Comparison of ENCODE assay signal across 25 cellular contexts in genomic region chr4:68582339-68582717, GRCh38. TPM values are rescaled to one million over a fixed set of nuclear protein-coding genes. Genes with fewer than 3 reads are reported as not detected.
DNase-seq lines count a peak whose midpoint lies in the region; ATAC-seq, FAIRE-seq and TF ChIP-seq lines count a peak whose summit lies in the region.
"Had no signal": no experiment of that assay in that cellular context is flagged by ENCODE, and none has a peak within 500 bp of the region (broad histone marks: within the 10 kb centered on the region; RNA-seq: fewer than 3 reads in every experiment).

No MANE protein-coding gene starts in this region.

- H3K36me3 ChIP-seq in breast epithelium (no peaks in the 10 kb centered on the region), HepG2 (replicated peaks in 1 of 2; ENCODE audit: control insufficient read depth in 1 of 2, insufficient read depth in 2 of 2, low read length in 2 of 2) (no peaks in the 10 kb centered on the region)
- H3K36me3 ChIP-seq: BLaER1 had no signal

- TF ChIP-seq EP300 in HepG2 (IDR thresholded peaks at IDR 0.05; ENCODE audit: low read depth in 2 of 2, low read length in 2 of 2) (no peak), HepG2 (CRISPR knock-in tag; IDR thresholded peaks at IDR 0.05; ENCODE audit: borderline replicate concordance) (no peak)

- TF ChIP-seq RAD21 in HepG2 (CRISPR knock-in tag; IDR thresholded peaks at IDR 0.05) = no peak

- H3K27me3 ChIP-seq in breast epithelium (no peaks in the 10 kb centered on the region), HepG2 (ENCODE audit: control insufficient read depth in 1 of 2, insufficient read depth in 2 of 2, low read length in 2 of 2) (no peaks in the 10 kb centered on the region)
- H3K27me3 ChIP-seq: BLaER1 had no signal

- peak overlapping the region; percentile 6 for H3K27ac Mint-ChIP-seq in MCF 10A (ENCODE audit: low read depth, unreplicated experiment)
- H3K27ac Mint-ChIP-seq in activated CD4-positive, alpha-beta memory T cell treated with anti-CD3 and anti-CD28 coated beads for 36 hours = no peak overlapping the region
- H3K27ac Mint-ChIP-seq: CD14-positive monocyte; CD4-positive, alpha-beta memory T cell; GM23338; HFFc6; IgD-negative memory B cell had no signal

- no peaks in the 10 kb centered on the region for H3K4me1 ChIP-seq in breast epithelium
- H3K4me1 ChIP-seq in HepG2 (ENCODE audit: insufficient read depth, low read length) = peaks cover 9% of the 10 kb centered on the region
- H3K4me1 ChIP-seq: BLaER1 had no signal

- in situ Hi-C loops in HepG2 (cut with HindIII; ENCODE audit: extremely low pct_ligation_motif_present, low pct_unique_long_range_greater_than_20kb) = no loop called here

- intact Hi-C loops in MCF 10A (cut with micrococcal nuclease) = no loop called here
- intact Hi-C loops in breast epithelium (cut with DNase I; ENCODE audit: low total_unique reads) = no loop called here
- intact Hi-C loops in HepG2 (cut with micrococcal nuclease; ENCODE audit: unreplicated experiment) = no loop called here
- intact Hi-C loops in sciatic nerve (cut with DNase I) = no loop called here
- intact Hi-C loops in activated CD4-positive, alpha-beta memory T cell treated with anti-CD3 and anti-CD28 coated beads for 36 hours (cut with micrococcal nuclease) = no loop called here

- DNase-seq in MCF 10A (ENCODE audit: unreplicated experiment) (no peak), breast epithelium (ENCODE audit: low spot score in 2 of 2) (no peak), epithelial cell of esophagus (ENCODE audit: low read depth) (peak; percentile 13), HepG2 (ENCODE audit: low spot score) (no peak), sciatic nerve (ENCODE audit: low spot score) (no peak), NCI-H510A (lab: John Stamatoyannopoulos, UW) (no peak), GM10266 (ENCODE audit: extremely low spot score) (no peak)
- no peak for DNase-seq in activated CD4-positive, alpha-beta memory T cell treated with anti-CD3 and anti-CD28 coated beads for 36 hours
- DNase-seq: CD4-positive, alpha-beta memory T cell; DND-41; EL; H7; HFFc6 had no signal

- H2AFZ ChIP-seq in HepG2 (ENCODE audit: low read length) = no peak overlapping the region
- H2AFZ ChIP-seq: GM23338 had no signal

- TF ChIP-seq POLR2A in breast epithelium (IDR thresholded peaks at IDR 0.05) (no peak), HepG2 (IDR thresholded peaks at IDR 0.05; ENCODE audit: insufficient read depth in 1 of 2, low read depth in 2 of 2, low read length in 2 of 2) (no peak)

- H3K36me3 Mint-ChIP-seq in MCF 10A (ENCODE audit: insufficient read depth, unreplicated experiment) = no peaks in the 10 kb centered on the region
- no peaks in the 10 kb centered on the region for H3K36me3 Mint-ChIP-seq in activated CD4-positive, alpha-beta memory T cell treated with anti-CD3 and anti-CD28 coated beads for 36 hours
- H3K36me3 Mint-ChIP-seq: CD14-positive monocyte; CD4-positive, alpha-beta memory T cell; IgD-negative memory B cell had no signal

- BruUV-seq in MCF 10A (replicated peaks; lab: Mats Ljungman, UMichigan) = no TSS peak
- BruUV-seq in HepG2 (replicated peaks; lab: Mats Ljungman, UMichigan) = no TSS peak

- H3K27ac ChIP-seq in breast epithelium (no peak overlapping the region), HepG2 (ENCODE audit: extremely low read length, insufficient read depth, low read length) (no peak overlapping the region)
- H3K27ac ChIP-seq: 22Rv1, BLaER1 had no signal

- TF ChIP-seq CTCF in MCF 10A (IDR thresholded peaks at IDR 0.05; ENCODE audit: unreplicated experiment) = no peak
- TF ChIP-seq CTCF in breast epithelium (IDR thresholded peaks at IDR 0.05) = no peak
- no peak for TF ChIP-seq CTCF in epithelial cell of esophagus (IDR thresholded peaks at IDR 0.05; ENCODE audit: insufficient read depth, low read depth, low read length, missing control alignments)
- TF ChIP-seq CTCF in HepG2 (CRISPR knock-in tag; IDR thresholded peaks at IDR 0.05) = no peak
- TF ChIP-seq CTCF in GM10266 (IDR thresholded peaks at IDR 0.05; ENCODE audit: control insufficient read depth, insufficient read depth, low read depth, missing control alignments) = no peak

- H3K4me1 Mint-ChIP-seq in MCF 10A (ENCODE audit: insufficient read depth, unreplicated experiment) = peaks cover 9% of the 10 kb centered on the region
- no peaks in the 10 kb centered on the region for H3K4me1 Mint-ChIP-seq in activated CD4-positive, alpha-beta memory T cell treated with anti-CD3 and anti-CD28 coated beads for 36 hours (ENCODE audit: low read depth)
- H3K4me1 Mint-ChIP-seq: CD14-positive monocyte; CD4-positive, alpha-beta memory T cell; GM23338 had no signal

- H3K79me2 ChIP-seq in HepG2 (ENCODE audit: insufficient read depth, low read length) = no peaks in the 10 kb centered on the region

- H3K4me3 ChIP-seq in breast epithelium (no peak overlapping the region), epithelial cell of esophagus (ENCODE audit: low read length) (no peak overlapping the region), HepG2 (replicated peaks in 1 of 3; ENCODE audit: insufficient read depth in 1 of 3, low read depth in 2 of 3, low read length in 3 of 3) (no peak overlapping the region)
- H3K4me3 ChIP-seq: BLaER1, GM23338 had no signal

- POLR2A ChIA-PET in MCF 10A (lab: Yijun Ruan, JAX) = no interaction called here
- POLR2A ChIA-PET in HepG2 (lab: Yijun Ruan, JAX) = no interaction called here
- POLR2A ChIA-PET in activated CD4-positive, alpha-beta memory T cell treated with anti-CD3 and anti-CD28 coated beads for 36 hours (lab: Charles Lee) = no interaction called here

- CTCF ChIA-PET in MCF 10A (lab: Yijun Ruan, JAX) (interaction anchor here (0.6 to 1.0 kb wide), 3 partner anchors 10 to 271 kb away, joined by 3 to 5 read pairs (median 3); no protein-coding TSS in a partner anchor), HepG2 (lab: Yijun Ruan, JAX; ENCODE audit: low intra/inter-chr PET ratio, low total read pairs) (no interaction called here)
- CTCF ChIA-PET in activated CD4-positive, alpha-beta memory T cell treated with anti-CD3 and anti-CD28 coated beads for 36 hours (lab: Charles Lee) = interaction anchor here (0.6 kb wide), 1 partner anchor 508 kb away, joined by 3 read pairs; no protein-coding TSS in a partner anchor

- H3K9ac ChIP-seq in HepG2 (ENCODE audit: insufficient read depth, low read depth, low read length) = no peak overlapping the region
- H3K9ac ChIP-seq: BLaER1 had no signal

- H3K27me3 Mint-ChIP-seq in MCF 10A (ENCODE audit: insufficient read depth, unreplicated experiment) = no peaks in the 10 kb centered on the region
- H3K27me3 Mint-ChIP-seq in activated CD4-positive, alpha-beta memory T cell treated with anti-CD3 and anti-CD28 coated beads for 36 hours = peaks cover 7% of the 10 kb centered on the region

- no peaks in the 10 kb centered on the region for H4K20me1 ChIP-seq in HepG2 (ENCODE audit: insufficient read depth, low read length)
- H4K20me1 ChIP-seq: BLaER1 had no signal

- no CpG with 5 or more reads among the region's 4 CpGs for WGBS in HepG2 (ENCODE audit: low lambda C conversion rate)

- ATAC-seq in HepG2 (no peak), sciatic nerve (peak; percentile 24)
- ATAC-seq: GM23338, HCT116 had no signal

- H3K9me3 Mint-ChIP-seq in MCF 10A (ENCODE audit: unreplicated experiment) = peaks cover 8% of the 10 kb centered on the region
- no peaks in the 10 kb centered on the region for H3K9me3 Mint-ChIP-seq in activated CD4-positive, alpha-beta memory T cell treated with anti-CD3 and anti-CD28 coated beads for 36 hours

- peak overlapping the region; percentile 12; the same call in 1 of the 2 replicates for H3K4me2 ChIP-seq in HepG2 (ENCODE audit: low read depth, low read length)
- H3K4me2 ChIP-seq: BLaER1, GM23338 had no signal

- H3K4me3 Mint-ChIP-seq in MCF 10A (ENCODE audit: unreplicated experiment) = no peak overlapping the region
- H3K4me3 Mint-ChIP-seq in activated CD4-positive, alpha-beta memory T cell treated with anti-CD3 and anti-CD28 coated beads for 36 hours = no peak overlapping the region
- H3K4me3 Mint-ChIP-seq: CD14-positive monocyte; CD4-positive, alpha-beta memory T cell; GM23338; HFFc6; IgD-negative memory B cell had no signal

- H3K9me3 ChIP-seq in breast epithelium (no peaks in the 10 kb centered on the region), HepG2 (ENCODE audit: low read length) (no peaks in the 10 kb centered on the region)
- H3K9me3 ChIP-seq: BLaER1 had no signal

- FAIRE-seq in HepG2 (lab: Jason Lieb, UNC) = no peak
- FAIRE-seq: GM12891, GM18507, HTR-8/SVneo had no signal

TF ChIP-seq in HepG2, 621 proteins besides CTCF, POLR2A, EP300 and RAD21 (continues in another document):
- no peak for TF ChIP-seq NR2F6 (IDR thresholded peaks at IDR 0.05)
- no peak for TF ChIP-seq NR2F6 (CRISPR knock-in tag; IDR thresholded peaks at IDR 0.05)
- no peak for TF ChIP-seq NPAS2 (CRISPR knock-in tag; IDR thresholded peaks at IDR 0.05; ENCODE audit: borderline replicate concordance)
- no peak for TF ChIP-seq KMT2B (CRISPR knock-in tag; IDR thresholded peaks at IDR 0.05)
- TF ChIP-seq POLR2AphosphoS2 (IDR thresholded peaks at IDR 0.05; ENCODE audit: low read depth, low read length) = no peak

RNA-seq across cellular contexts. Expression of gene UGT2B17, which starts 6.2 kb away (rescaled TPM):
- total RNA-seq in MCF 10A (2022) (not detected in 2 replicates), breast epithelium (under 1 TPM in 1 of 3 donors, not detected in 2; 0.98 TPM), HepG2 (2016; rRNA removed; fragmentation: Illumina TruSeq; extraction: Trizol) (not detected in 2 replicates), sciatic nerve (not detected)
- not detected in 2 replicates for total RNA-seq in HepG2 (2016; cell fraction: cytosol; rRNA removed; fragmentation: Illumina TruSeq; extraction: Trizol; ENCODE audit: low read depth)
- total RNA-seq in HepG2 (2016; cell fraction: insoluble cytoplasmic fraction; rRNA removed; fragmentation: Illumina TruSeq; extraction: Trizol) = not detected in 2 replicates
- total RNA-seq in HepG2 (2016; cell fraction: membrane; rRNA removed; fragmentation: Illumina TruSeq; extraction: Trizol) = not detected in 2 replicates
- total RNA-seq in HepG2 (2016; cell fraction: nucleus; rRNA removed; fragmentation: Illumina TruSeq; extraction: Trizol) = not detected in 2 replicates
- polyA plus RNA-seq in HepG2 (2011; rRNA removed) = not detected in 2 replicates
- polyA plus RNA-seq in HepG2 (2011; cell fraction: cytosol; rRNA removed) = not detected in 2 replicates
- not detected in 2 replicates for polyA plus RNA-seq in HepG2 (2011; cell fraction: nucleus; rRNA removed)
- 0.17 TPM in 1 of 2 replicates, not detected in the other for polyA plus RNA-seq in HepG2 (2012)
- not detected in 2 replicates for polyA plus RNA-seq in HepG2 (2016; cell fraction: cytosol; fragmentation: Illumina TruSeq; extraction: Trizol; ENCODE audit: low read depth)
- polyA plus RNA-seq in HepG2 (2016; cell fraction: insoluble cytoplasmic fraction; fragmentation: Illumina TruSeq; extraction: Trizol; ENCODE audit: low read depth) = not detected in 2 replicates
- not detected in 2 replicates for polyA plus RNA-seq in HepG2 (2016; cell fraction: membrane; fragmentation: Illumina TruSeq; extraction: Trizol; ENCODE audit: low read depth)
- not detected in 2 replicates for polyA plus RNA-seq in HepG2 (2016; cell fraction: nucleus; fragmentation: Illumina TruSeq; extraction: Trizol; ENCODE audit: insufficient read depth, low read depth)
- not detected in 2 replicates for polyA minus RNA-seq in HepG2 (2011; rRNA and poly(A)+ RNA removed; ENCODE audit: low replicate concordance)
- not detected in 2 replicates for polyA minus RNA-seq in HepG2 (2011; cell fraction: cytosol; rRNA and poly(A)+ RNA removed)
- not detected in 2 replicates for polyA minus RNA-seq in HepG2 (2011; cell fraction: nucleus; rRNA and poly(A)+ RNA removed)
- total RNA-seq in activated CD4-positive, alpha-beta memory T cell treated with anti-CD3 and anti-CD28 coated beads for 36 hours = not detected
- total RNA-seq: A673; CD4-positive, alpha-beta memory T cell; G401; GM23338; H7; HFFc6 had no signal
- polyA plus RNA-seq: AG04450; CD14-positive monocyte; CD4-positive, alpha-beta memory T cell; GM23338 had no signal
